In the genomic region with DNA sequence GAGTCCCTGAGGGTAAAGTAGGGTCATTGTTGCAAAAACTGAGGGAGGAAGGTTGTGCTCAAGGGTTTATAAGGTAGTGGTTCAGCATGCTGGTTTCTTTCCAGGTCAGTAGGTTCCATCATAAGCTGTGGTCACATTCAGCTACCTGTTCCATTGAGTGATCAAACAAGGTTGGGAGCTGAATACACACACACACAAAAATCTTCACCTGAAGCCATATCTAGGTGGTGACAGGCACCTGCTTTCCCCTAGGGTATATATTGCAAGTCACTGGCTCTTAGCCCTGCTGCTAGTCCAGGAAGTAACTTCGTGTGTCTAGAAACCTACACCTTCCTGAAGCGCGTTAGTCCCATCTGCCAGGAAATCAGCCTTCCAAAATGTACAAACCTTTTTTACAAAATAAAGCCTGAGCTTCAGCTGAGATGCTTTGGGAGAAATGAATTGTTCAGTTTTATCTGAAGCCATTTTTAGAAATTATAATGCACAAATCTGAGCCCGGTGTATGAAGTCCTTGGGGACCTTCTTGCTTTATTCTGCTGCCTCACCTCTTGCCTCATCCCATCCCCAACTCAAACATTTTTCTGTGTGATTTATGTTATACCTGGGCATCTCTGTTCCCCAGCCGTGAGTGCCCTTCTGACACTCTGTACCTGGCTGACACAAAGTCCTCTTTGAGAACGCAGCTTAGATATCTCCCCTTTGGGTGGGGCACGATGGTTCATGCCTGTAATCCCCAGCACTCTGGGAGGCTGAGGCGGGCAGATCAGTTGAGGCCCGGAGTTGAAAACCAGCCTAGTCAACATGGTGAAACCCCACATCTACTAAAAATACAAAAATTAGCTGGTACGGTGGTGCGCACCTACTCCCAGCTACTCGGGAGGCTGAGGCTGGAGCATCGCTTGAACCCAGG, we compare ENCODE assay signal across 19 cellular contexts. TPM values are rescaled to one million over a fixed set of nuclear protein-coding genes. Genes with fewer than 3 reads are reported as not detected.
A peak's percentile ranks its signal among the peaks of the same experiment; 100 is the strongest.
DNase-seq lines count a peak whose midpoint lies in the region; ATAC-seq, FAIRE-seq and TF ChIP-seq lines count a peak whose summit lies in the region.
"Had no signal": no experiment of that assay in that cellular context is flagged by ENCODE, and none has a peak within 500 bp of the region (broad histone marks: within the 10 kb centered on the region; RNA-seq: fewer than 3 reads in every experiment).

No MANE protein-coding gene starts in this region.

- ATAC-seq in GM19035 (IDR thresholded peaks at IDR 0.05; ENCODE audit: unreplicated experiment) = no peak
- ATAC-seq: activated CD4-positive, CD25-positive, alpha-beta regulatory T cell treated with anti-CD3 and anti-CD28 coated beads, Interleukin-2, amount 50 U/mL, for 24 hours; activated T-cell treated with anti-CD3 and anti-CD28 coated beads, Interleukin-2, amount 50 U/mL, for 4 hours had no signal

- FAIRE-seq in GM18507 (lab: Jason Lieb, UNC) = peak; percentile 56

- no peak overlapping the region for H3K4ac ChIP-seq in neuronal stem cell (ENCODE audit: low read length)

- peaks cover 0 to 1% of the 10 kb centered on the region in 2 donors for H3K36me3 ChIP-seq in neuronal stem cell (replicated peaks in 1 of 2; ENCODE audit: control insufficient read depth in 2 of 2, insufficient read depth in 2 of 2, low read length in 2 of 2)
- H3K36me3 ChIP-seq: sigmoid colon had no signal

- no peak overlapping the region for H2BK120ac ChIP-seq in neuronal stem cell (ENCODE audit: low read depth, low read length)

- H3K18ac ChIP-seq in neuronal stem cell (ENCODE audit: low read length) = no peak overlapping the region

- no peak overlapping the region for H2BK12ac ChIP-seq in neuronal stem cell (ENCODE audit: low read length)

- no peak overlapping the region for H2AK5ac ChIP-seq in neuronal stem cell (ENCODE audit: low read depth, low read length)

- no peaks in the 10 kb centered on the region for H3K9me3 Mint-ChIP-seq in activated T-cell treated with anti-CD3 and anti-CD28 coated beads, Interleukin-2, amount 50 U/mL, for 24 hours
- H3K9me3 Mint-ChIP-seq: activated T-cell treated with anti-CD3 and anti-CD28 coated beads, Interleukin-2, amount 50 U/mL, for 4 hours; CD8-positive, alpha-beta memory T cell; neural crest cell had no signal

- H3K23ac ChIP-seq in neuronal stem cell (ENCODE audit: low read depth, low read length, poor library complexity) = no peak overlapping the region

- H4K8ac ChIP-seq in neuronal stem cell (ENCODE audit: low read depth, low read length) = no peak overlapping the region

- no peak overlapping the region for H3K4me2 ChIP-seq in neuronal stem cell (ENCODE audit: insufficient read depth, low read length, poor library complexity, severe bottlenecking)

- no CpG with 5 or more reads among the region's 13 CpGs for WGBS in neuronal stem cell (ENCODE audit: extremely low coverage in 2 of 2, insufficient read length in 2 of 2, insufficient replicate concordance in 1 of 2), 2 donors

- peak overlapping the region; percentile 38 for H3K14ac ChIP-seq in neuronal stem cell (ENCODE audit: low read length)

- no peak overlapping the region for H3K27ac Mint-ChIP-seq in activated T-cell treated with anti-CD3 and anti-CD28 coated beads, Interleukin-2, amount 50 U/mL, for 24 hours

- peaks cover 17% of the 10 kb centered on the region for H3K4me1 Mint-ChIP-seq in activated T-cell treated with anti-CD3 and anti-CD28 coated beads, Interleukin-2, amount 50 U/mL, for 24 hours (ENCODE audit: low read depth)
- H3K4me1 Mint-ChIP-seq: neural crest cell had no signal

- H3K27me3 ChIP-seq in neuronal stem cell (ENCODE audit: control insufficient read depth in 3 of 3, insufficient read depth in 3 of 3, low read depth in 1 of 3, low read length in 3 of 3) = no peaks in the 10 kb centered on the region
- H3K27me3 ChIP-seq: dorsolateral prefrontal cortex, sigmoid colon had no signal

- H3K4me1 ChIP-seq in neuronal stem cell (ENCODE audit: control insufficient read depth in 2 of 2, insufficient read depth in 1 of 2, low read depth in 1 of 2, low read length in 2 of 2) = no peaks in the 10 kb centered on the region
- H3K4me1 ChIP-seq: sigmoid colon had no signal

- no peak overlapping the region for H3K4me3 Mint-ChIP-seq in activated T-cell treated with anti-CD3 and anti-CD28 coated beads, Interleukin-2, amount 50 U/mL, for 24 hours
- H3K4me3 Mint-ChIP-seq: activated T-cell treated with anti-CD3 and anti-CD28 coated beads, Interleukin-2, amount 50 U/mL, for 4 hours; CD8-positive, alpha-beta memory T cell; neural crest cell had no signal

- H2AFZ ChIP-seq in neuronal stem cell (ENCODE audit: low read length) = no peak overlapping the region

- no peak overlapping the region for H3K4me3 ChIP-seq in neuronal stem cell (ENCODE audit: low read length in 2 of 2)
- H3K4me3 ChIP-seq: dorsolateral prefrontal cortex, sigmoid colon, SK-N-MC had no signal

- no peak overlapping the region for H2BK5ac ChIP-seq in neuronal stem cell (ENCODE audit: low read length)

- no peak for TF ChIP-seq CTCF in VCaP (conservative IDR thresholded peaks at IDR 0.05)

- DNase-seq in NCI-H2107 treated with DMSO at 0.1 percent for 48 hours (lab: John Stamatoyannopoulos, UW; ENCODE audit: unreplicated experiment) (peak; percentile 65), NCI-H2107 (lab: John Stamatoyannopoulos, UW) (no peak), GM18507 (ENCODE audit: extremely low spot score, insufficient read length, low read depth) (no peak), neuronal stem cell (ENCODE audit: low spot score) (no peak), epidermal melanocyte (ENCODE audit: insufficient read length, low spot score) (no peak)
- DNase-seq in activated T-cell treated with anti-CD3 and anti-CD28 coated beads, Interleukin-2, amount 50 U/mL, for 24 hours = no peak
- DNase-seq: activated T-cell treated with anti-CD3 and anti-CD28 coated beads, Interleukin-2, amount 50 U/mL, for 4 hours; CD8-positive, alpha-beta memory T cell; dorsolateral prefrontal cortex; H7; Kasumi-1; NCI-H1930; sigmoid colon; stimulated activated naive CD4-positive, alpha-beta T cell treated with Interleukin-2 at 50 U/mL for 16 hours had no signal

- H3K27ac ChIP-seq in VCaP (peak overlapping the region; percentile 23), neuronal stem cell (replicated peaks; ENCODE audit: low read length) (no peak overlapping the region)
- H3K27ac ChIP-seq: dorsolateral prefrontal cortex, sigmoid colon, SK-N-MC had no signal

- no peaks in the 10 kb centered on the region for H3K27me3 Mint-ChIP-seq in activated T-cell treated with anti-CD3 and anti-CD28 coated beads, Interleukin-2, amount 50 U/mL, for 24 hours

- no peak overlapping the region for H2BK15ac ChIP-seq in neuronal stem cell (ENCODE audit: low read length)

- no peaks in the 10 kb centered on the region for H3K79me1 ChIP-seq in neuronal stem cell (ENCODE audit: low read depth, low read length)

- no peak overlapping the region for H3K9ac ChIP-seq in neuronal stem cell (ENCODE audit: low read depth, low read length, poor library complexity)

- no peaks in the 10 kb centered on the region for H3K36me3 Mint-ChIP-seq in activated T-cell treated with anti-CD3 and anti-CD28 coated beads, Interleukin-2, amount 50 U/mL, for 24 hours (ENCODE audit: low read depth)

- no peaks in the 10 kb centered on the region for H3K9me3 ChIP-seq in neuronal stem cell (replicated peaks in 1 of 2; ENCODE audit: control insufficient read depth in 2 of 2, insufficient read depth in 1 of 2, low read depth in 1 of 2, low read length in 2 of 2)
- H3K9me3 ChIP-seq: sigmoid colon had no signal

- H4K91ac ChIP-seq in neuronal stem cell (ENCODE audit: low read depth, low read length, poor library complexity) = no peak overlapping the region

RNA-seq across cellular contexts. Expression of a gene that starts 10.6 kb away (rescaled TPM):
- polyA plus RNA-seq in neuronal stem cell (2013, experiment 1 of 2) = 116 TPM
- 113 TPM for polyA plus RNA-seq in neuronal stem cell (2013, experiment 2 of 2)

RNA-seq across cellular contexts. Expression of a gene that starts 11.3 kb away (rescaled TPM):
- 0.75 TPM for polyA plus RNA-seq in neuronal stem cell (2013, experiment 1 of 2)
- 0.86 TPM for polyA plus RNA-seq in neuronal stem cell (2013, experiment 2 of 2)

RNA-seq across cellular contexts. Expression of a gene that starts 18.7 kb away (rescaled TPM):
- polyA plus RNA-seq in neuronal stem cell (2013, experiment 1 of 2) = 21.1 TPM
- polyA plus RNA-seq in neuronal stem cell (2013, experiment 2 of 2) = 20.5 TPM

RNA-seq across cellular contexts. Expression of a gene that starts 18.9 kb away (rescaled TPM):
- 77.7 TPM for polyA plus RNA-seq in neuronal stem cell (2013, experiment 1 of 2)
- polyA plus RNA-seq in neuronal stem cell (2013, experiment 2 of 2) = 76.6 TPM

RNA-seq across cellular contexts. Expression of a gene that starts 20.4 kb away (rescaled TPM):
- 9.5 TPM for polyA plus RNA-seq in neuronal stem cell (2013, experiment 1 of 2)
- 8.9 TPM for polyA plus RNA-seq in neuronal stem cell (2013, experiment 2 of 2)
